ENCODE assay signal across 1 cellular context in the genomic region with DNA sequence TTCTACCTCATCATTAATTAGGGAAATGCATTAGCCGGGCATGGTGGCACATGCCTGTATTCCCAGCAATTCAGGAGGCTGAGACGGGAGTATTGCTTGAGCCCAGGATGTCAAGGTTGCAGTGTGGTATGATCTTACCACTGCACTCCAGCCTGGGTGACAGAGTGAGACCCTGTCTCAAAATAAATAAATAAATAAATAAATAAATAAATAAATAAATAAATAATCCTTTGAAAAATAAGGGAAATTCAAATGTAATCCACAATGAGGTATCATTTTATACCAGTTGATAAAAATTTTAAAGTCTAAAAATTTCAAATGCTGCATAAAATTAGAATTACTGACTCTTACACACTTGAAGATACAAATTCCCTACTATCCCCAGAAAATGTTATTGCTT.
A peak's percentile ranks its signal among the peaks of the same experiment; 100 is the strongest.
TF ChIP-seq lines count a peak whose summit lies in the region.

No MANE protein-coding gene starts in this region.

TF ChIP-seq in HEK293, 187 proteins besides CTCF, POLR2A, EP300 and RAD21 (continued from another document):
- no peak for TF ChIP-seq ZNF747 (tag by site-specific recombination; IDR thresholded peaks at IDR 0.05)
- TF ChIP-seq ZNF202 (tag by site-specific recombination; IDR thresholded peaks at IDR 0.05; ENCODE audit: borderline replicate concordance), result peak; percentile 92
- TF ChIP-seq ZNF658 (tag by site-specific recombination; IDR thresholded peaks at IDR 0.05), result no peak
- TF ChIP-seq, protein P1, sequence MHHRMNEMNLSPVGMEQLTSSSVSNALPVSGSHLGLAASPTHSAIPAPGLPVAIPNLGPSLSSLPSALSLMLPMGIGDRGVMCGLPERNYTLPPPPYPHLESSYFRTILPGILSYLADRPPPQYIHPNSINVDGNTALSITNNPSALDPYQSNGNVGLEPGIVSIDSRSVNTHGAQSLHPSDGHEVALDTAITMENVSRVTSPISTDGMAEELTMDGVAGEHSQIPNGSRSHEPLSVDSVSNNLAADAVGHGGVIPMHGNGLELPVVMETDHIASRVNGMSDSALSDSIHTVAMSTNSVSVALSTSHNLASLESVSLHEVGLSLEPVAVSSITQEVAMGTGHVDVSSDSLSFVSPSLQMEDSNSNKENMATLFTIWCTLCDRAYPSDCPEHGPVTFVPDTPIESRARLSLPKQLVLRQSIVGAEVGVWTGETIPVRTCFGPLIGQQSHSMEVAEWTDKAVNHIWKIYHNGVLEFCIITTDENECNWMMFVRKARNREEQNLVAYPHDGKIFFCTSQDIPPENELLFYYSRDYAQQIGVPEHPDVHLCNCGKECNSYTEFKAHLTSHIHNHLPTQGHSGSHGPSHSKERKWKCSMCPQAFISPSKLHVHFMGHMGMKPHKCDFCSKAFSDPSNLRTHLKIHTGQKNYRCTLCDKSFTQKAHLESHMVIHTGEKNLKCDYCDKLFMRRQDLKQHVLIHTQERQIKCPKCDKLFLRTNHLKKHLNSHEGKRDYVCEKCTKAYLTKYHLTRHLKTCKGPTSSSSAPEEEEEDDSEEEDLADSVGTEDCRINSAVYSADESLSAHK (tag by site-specific recombination; IDR thresholded peaks at IDR 0.05), result no peak
- peak; percentile 30 for TF ChIP-seq ZNF654 (tag by site-specific recombination; IDR thresholded peaks at IDR 0.05; ENCODE audit: low read depth)
- TF ChIP-seq, protein P2, sequence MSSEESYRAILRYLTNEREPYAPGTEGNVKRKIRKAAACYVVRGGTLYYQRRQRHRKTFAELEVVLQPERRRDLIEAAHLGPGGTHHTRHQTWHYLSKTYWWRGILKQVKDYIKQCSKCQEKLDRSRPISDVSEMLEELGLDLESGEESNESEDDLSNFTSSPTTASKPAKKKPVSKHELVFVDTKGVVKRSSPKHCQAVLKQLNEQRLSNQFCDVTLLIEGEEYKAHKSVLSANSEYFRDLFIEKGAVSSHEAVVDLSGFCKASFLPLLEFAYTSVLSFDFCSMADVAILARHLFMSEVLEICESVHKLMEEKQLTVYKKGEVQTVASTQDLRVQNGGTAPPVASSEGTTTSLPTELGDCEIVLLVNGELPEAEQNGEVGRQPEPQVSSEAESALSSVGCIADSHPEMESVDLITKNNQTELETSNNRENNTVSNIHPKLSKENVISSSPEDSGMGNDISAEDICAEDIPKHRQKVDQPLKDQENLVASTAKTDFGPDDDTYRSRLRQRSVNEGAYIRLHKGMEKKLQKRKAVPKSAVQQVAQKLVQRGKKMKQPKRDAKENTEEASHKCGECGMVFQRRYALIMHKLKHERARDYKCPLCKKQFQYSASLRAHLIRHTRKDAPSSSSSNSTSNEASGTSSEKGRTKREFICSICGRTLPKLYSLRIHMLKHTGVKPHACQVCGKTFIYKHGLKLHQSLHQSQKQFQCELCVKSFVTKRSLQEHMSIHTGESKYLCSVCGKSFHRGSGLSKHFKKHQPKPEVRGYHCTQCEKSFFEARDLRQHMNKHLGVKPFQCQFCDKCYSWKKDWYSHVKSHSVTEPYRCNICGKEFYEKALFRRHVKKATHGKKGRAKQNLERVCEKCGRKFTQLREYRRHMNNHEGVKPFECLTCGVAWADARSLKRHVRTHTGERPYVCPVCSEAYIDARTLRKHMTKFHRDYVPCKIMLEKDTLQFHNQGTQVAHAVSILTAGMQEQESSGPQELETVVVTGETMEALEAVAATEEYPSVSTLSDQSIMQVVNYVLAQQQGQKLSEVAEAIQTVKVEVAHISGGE (tag by site-specific recombination; conservative IDR thresholded peaks at IDR 0.05; ENCODE audit: low read depth), result peak; percentile 81
- TF ChIP-seq, protein P3, sequence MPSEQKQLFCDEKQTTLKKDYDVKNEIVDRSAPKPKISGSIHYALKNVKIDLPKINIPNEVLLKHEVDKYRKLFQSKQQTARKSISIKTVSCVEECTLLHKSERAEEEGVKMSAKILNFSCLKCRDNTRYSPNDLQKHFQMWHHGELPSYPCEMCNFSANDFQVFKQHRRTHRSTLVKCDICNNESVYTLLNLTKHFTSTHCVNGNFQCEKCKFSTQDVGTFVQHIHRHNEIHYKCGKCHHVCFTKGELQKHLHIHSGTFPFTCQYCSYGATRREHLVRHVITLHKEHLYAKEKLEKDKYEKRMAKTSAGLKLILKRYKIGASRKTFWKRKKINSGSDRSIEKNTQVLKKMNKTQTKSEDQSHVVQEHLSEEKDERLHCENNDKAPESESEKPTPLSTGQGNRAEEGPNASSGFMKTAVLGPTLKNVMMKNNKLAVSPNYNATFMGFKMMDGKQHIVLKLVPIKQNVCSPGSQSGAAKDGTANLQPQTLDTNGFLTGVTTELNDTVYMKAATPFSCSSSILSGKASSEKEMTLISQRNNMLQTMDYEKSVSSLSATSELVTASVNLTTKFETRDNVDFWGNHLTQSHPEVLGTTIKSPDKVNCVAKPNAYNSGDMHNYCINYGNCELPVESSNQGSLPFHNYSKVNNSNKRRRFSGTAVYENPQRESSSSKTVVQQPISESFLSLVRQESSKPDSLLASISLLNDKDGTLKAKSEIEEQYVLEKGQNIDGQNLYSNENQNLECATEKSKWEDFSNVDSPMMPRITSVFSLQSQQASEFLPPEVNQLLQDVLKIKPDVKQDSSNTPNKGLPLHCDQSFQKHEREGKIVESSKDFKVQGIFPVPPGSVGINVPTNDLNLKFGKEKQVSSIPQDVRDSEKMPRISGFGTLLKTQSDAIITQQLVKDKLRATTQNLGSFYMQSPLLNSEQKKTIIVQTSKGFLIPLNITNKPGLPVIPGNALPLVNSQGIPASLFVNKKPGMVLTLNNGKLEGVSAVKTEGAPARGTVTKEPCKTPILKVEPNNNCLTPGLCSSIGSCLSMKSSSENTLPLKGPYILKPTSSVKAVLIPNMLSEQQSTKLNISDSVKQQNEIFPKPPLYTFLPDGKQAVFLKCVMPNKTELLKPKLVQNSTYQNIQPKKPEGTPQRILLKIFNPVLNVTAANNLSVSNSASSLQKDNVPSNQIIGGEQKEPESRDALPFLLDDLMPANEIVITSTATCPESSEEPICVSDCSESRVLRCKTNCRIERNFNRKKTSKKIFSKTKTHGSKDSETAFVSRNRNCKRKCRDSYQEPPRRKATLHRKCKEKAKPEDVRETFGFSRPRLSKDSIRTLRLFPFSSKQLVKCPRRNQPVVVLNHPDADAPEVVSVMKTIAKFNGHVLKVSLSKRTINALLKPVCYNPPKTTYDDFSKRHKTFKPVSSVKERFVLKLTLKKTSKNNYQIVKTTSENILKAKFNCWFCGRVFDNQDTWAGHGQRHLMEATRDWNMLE (tag by site-specific recombination; conservative IDR thresholded peaks at IDR 0.05; ENCODE audit: low read depth), result peak; percentile 91
- TF ChIP-seq ZNF19 (tag by site-specific recombination; IDR thresholded peaks at IDR 0.05; ENCODE audit: low read depth), result 0 out of 2 replicates have a peak, but pooled peaks have one; percentile 50
- peak; percentile 70 for TF ChIP-seq ZNF510 (tag by site-specific recombination; IDR thresholded peaks at IDR 0.05; ENCODE audit: insufficient replicate concordance)
- no peak for TF ChIP-seq ZNF660 (tag by site-specific recombination; IDR thresholded peaks at IDR 0.05)
- TF ChIP-seq ZBTB8A (tag by site-specific recombination; IDR thresholded peaks at IDR 0.05), result peak; percentile 73
- TF ChIP-seq ZNF433 (tag by site-specific recombination; IDR thresholded peaks at IDR 0.05; ENCODE audit: low read depth), result peak; percentile 89
- no peak for TF ChIP-seq SP7 (tag by site-specific recombination; IDR thresholded peaks at IDR 0.05)
- TF ChIP-seq, protein P4, sequence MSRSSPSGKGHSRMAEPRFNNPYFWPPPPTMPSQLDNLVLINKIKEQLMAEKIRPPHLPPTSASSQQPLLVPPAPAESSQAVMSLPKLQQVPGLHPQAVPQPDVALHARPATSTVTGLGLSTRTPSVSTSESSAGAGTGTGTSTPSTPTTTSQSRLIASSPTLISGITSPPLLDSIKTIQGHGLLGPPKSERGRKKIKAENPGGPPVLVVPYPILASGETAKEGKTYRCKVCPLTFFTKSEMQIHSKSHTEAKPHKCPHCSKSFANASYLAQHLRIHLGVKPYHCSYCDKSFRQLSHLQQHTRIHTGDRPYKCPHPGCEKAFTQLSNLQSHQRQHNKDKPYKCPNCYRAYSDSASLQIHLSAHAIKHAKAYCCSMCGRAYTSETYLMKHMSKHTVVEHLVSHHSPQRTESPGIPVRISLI (tag by site-specific recombination; IDR thresholded peaks at IDR 0.05), result no peak
- peak; percentile 63 for TF ChIP-seq ZNF558 (tag by site-specific recombination; IDR thresholded peaks at IDR 0.05)
- TF ChIP-seq, protein P5, sequence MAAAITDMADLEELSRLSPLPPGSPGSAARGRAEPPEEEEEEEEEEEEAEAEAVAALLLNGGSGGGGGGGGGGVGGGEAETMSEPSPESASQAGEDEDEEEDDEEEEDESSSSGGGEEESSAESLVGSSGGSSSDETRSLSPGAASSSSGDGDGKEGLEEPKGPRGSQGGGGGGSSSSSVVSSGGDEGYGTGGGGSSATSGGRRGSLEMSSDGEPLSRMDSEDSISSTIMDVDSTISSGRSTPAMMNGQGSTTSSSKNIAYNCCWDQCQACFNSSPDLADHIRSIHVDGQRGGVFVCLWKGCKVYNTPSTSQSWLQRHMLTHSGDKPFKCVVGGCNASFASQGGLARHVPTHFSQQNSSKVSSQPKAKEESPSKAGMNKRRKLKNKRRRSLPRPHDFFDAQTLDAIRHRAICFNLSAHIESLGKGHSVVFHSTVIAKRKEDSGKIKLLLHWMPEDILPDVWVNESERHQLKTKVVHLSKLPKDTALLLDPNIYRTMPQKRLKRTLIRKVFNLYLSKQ (tag by site-specific recombination; IDR thresholded peaks at IDR 0.05; ENCODE audit: borderline replicate concordance), result 0 out of 2 replicates have a peak, but pooled peaks have one; percentile 64
- TF ChIP-seq ZNF791 (tag by site-specific recombination; IDR thresholded peaks at IDR 0.05), result 0 out of 2 replicates have a peak, but pooled peaks have one; percentile 50
- 0 out of 2 replicates have a peak, but pooled peaks have one; percentile 42 for TF ChIP-seq ZNF404 (tag by site-specific recombination; IDR thresholded peaks at IDR 0.05)
- no peak for TF ChIP-seq ZNF624 (tag by site-specific recombination; IDR thresholded peaks at IDR 0.05)
- TF ChIP-seq ZNF623 (tag by site-specific recombination; IDR thresholded peaks at IDR 0.05), result peak; percentile 78
- peak; percentile 42 for TF ChIP-seq ZNF529 (tag by site-specific recombination; IDR thresholded peaks at IDR 0.05; ENCODE audit: insufficient replicate concordance)
- no peak for TF ChIP-seq ZNF132 (tag by site-specific recombination; IDR thresholded peaks at IDR 0.05; ENCODE audit: borderline replicate concordance)
- peak; percentile 94 for TF ChIP-seq ZNF426 (tag by site-specific recombination; IDR thresholded peaks at IDR 0.05)
- peak; percentile 91 for TF ChIP-seq ZNF555 (tag by site-specific recombination; conservative IDR thresholded peaks at IDR 0.05)
- peak; percentile 64; the same call in 1 of the 2 replicates for TF ChIP-seq ZNF501 (tag by site-specific recombination; IDR thresholded peaks at IDR 0.05)
- peak; percentile 76; the same call in 1 of the 2 replicates for TF ChIP-seq ZFP37 (tag by site-specific recombination; IDR thresholded peaks at IDR 0.05)
- TF ChIP-seq ZNF560 (tag by site-specific recombination; IDR thresholded peaks at IDR 0.05; ENCODE audit: borderline replicate concordance), result peak; percentile 70; the same call in 1 of the 2 replicates
- peak; percentile 42; the same call in 1 of the 2 replicates for TF ChIP-seq ZBTB21 (tag by site-specific recombination; IDR thresholded peaks at IDR 0.05)
- TF ChIP-seq, protein P6, sequence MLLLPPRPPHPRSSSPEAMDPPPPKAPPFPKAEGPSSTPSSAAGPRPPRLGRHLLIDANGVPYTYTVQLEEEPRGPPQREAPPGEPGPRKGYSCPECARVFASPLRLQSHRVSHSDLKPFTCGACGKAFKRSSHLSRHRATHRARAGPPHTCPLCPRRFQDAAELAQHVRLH (tag by site-specific recombination; IDR thresholded peaks at IDR 0.05), result peak; percentile 53; the same call in 1 of the 2 replicates
- TF ChIP-seq ZXDB (tag by site-specific recombination; IDR thresholded peaks at IDR 0.05), result peak; percentile 75
